21 cellular contexts compared by ENCODE assay signal in genomic region chr7:155202106-155202871, GRCh38.
DNase-seq lines count a peak whose midpoint lies in the region; TF ChIP-seq lines count a peak whose summit lies in the region.
"Had no signal": no experiment of that assay in that cellular context is flagged by ENCODE, and none has a peak within 500 bp of the region (broad histone marks: within the 10 kb centered on the region; RNA-seq: fewer than 3 reads in every experiment).

No MANE protein-coding gene starts in this region.

- TF ChIP-seq RAD21 in SK-N-SH (IDR thresholded peaks at IDR 0.05; ENCODE audit: low read length) = no peak

- no peaks in the 10 kb centered on the region for H3K36me3 ChIP-seq in hepatocyte (replicated peaks; ENCODE audit: insufficient read depth, low read depth)
- H3K36me3 ChIP-seq in SK-N-SH (replicated peaks in 1 of 2; ENCODE audit: control insufficient read depth in 1 of 2, insufficient read depth in 2 of 2, low read length in 1 of 2) = no peaks in the 10 kb centered on the region
- H3K36me3 ChIP-seq: ovary, right atrium auricular region had no signal

- H3K9ac ChIP-seq in SK-N-SH = no peak overlapping the region

- H3K4me3 ChIP-seq in hepatocyte (no peak overlapping the region), SK-N-SH (ENCODE audit: low read depth in 2 of 2, low read length in 1 of 2) (no peak overlapping the region)
- H3K4me3 ChIP-seq: ovary, right atrium auricular region, SK-N-MC had no signal

- no peak for TF ChIP-seq EP300 in SK-N-SH (IDR thresholded peaks at IDR 0.05; ENCODE audit: borderline replicate concordance in 1 of 2, low read depth in 1 of 2, low read length in 1 of 2)

- H2AFZ ChIP-seq in hepatocyte (no peak overlapping the region), SK-N-SH (ENCODE audit: low read depth) (no peak overlapping the region)

- intact Hi-C loops in activated naive CD4-positive, alpha-beta T cell treated with anti-CD3 and anti-CD28 coated beads for 36 hours (cut with micrococcal nuclease) = loop anchor here (10.0 kb wide), 1 partner anchor 443 kb away; the partner anchor contains the start of gene RBM33
- intact Hi-C loops in activated T-helper 1 cell treated with anti-CD3 and anti-CD28 coated beads, Interleukin-12 subunit alpha, Interleukin-12 subunit beta, Interleukin-2, Interleukin-4 antibody, amounts not matched to agents 30 ng/mL and 10 ng/mL and 1 ng/mL, durations not matched to agents 14 hours and 24 hours and 36 hours (cut with micrococcal nuclease) = no loop called here

- peaks cover 5% of the 10 kb centered on the region for H3K9me3 Mint-ChIP-seq in activated naive CD4-positive, alpha-beta T cell treated with anti-CD3 and anti-CD28 coated beads, Interleukin-2, amount 50 U/mL, for 24 hours
- peaks cover 2% of the 10 kb centered on the region for H3K9me3 Mint-ChIP-seq in activated naive CD4-positive, alpha-beta T cell treated with anti-CD3 and anti-CD28 coated beads for 36 hours
- H3K9me3 Mint-ChIP-seq in activated T-helper 1 cell treated with anti-CD3 and anti-CD28 coated beads, Interleukin-12 subunit alpha, Interleukin-12 subunit beta, Interleukin-2, Interleukin-4 antibody, amounts not matched to agents 30 ng/mL and 10 ng/mL and 1 ng/mL, durations not matched to agents 14 hours and 24 hours and 36 hours = peaks cover 9% of the 10 kb centered on the region
- H3K9me3 Mint-ChIP-seq in neural crest cell = peaks cover 10% of the 10 kb centered on the region

- H3K27ac ChIP-seq in hepatocyte (no peak overlapping the region), SK-N-SH (ENCODE audit: low read depth in 2 of 2, low read length in 1 of 2) (no peak overlapping the region)
- H3K27ac ChIP-seq: ovary, right atrium auricular region, RWPE1, SK-N-MC had no signal

- in situ Hi-C loops in KBM-7 (cut with MboI; ENCODE audit: low pct_unique_long_range_greater_than_20kb, low sequenced_read_pairs) = no loop called here

- peak overlapping the region; percentile 13 for H3K27ac Mint-ChIP-seq in activated naive CD4-positive, alpha-beta T cell treated with anti-CD3 and anti-CD28 coated beads, Interleukin-2, amount 50 U/mL, for 24 hours
- no peak overlapping the region for H3K27ac Mint-ChIP-seq in activated naive CD4-positive, alpha-beta T cell treated with anti-CD3 and anti-CD28 coated beads for 36 hours
- peak overlapping the region; percentile 35 for H3K27ac Mint-ChIP-seq in activated T-helper 1 cell treated with anti-CD3 and anti-CD28 coated beads, Interleukin-12 subunit alpha, Interleukin-12 subunit beta, Interleukin-2, Interleukin-4 antibody, amounts not matched to agents 30 ng/mL and 10 ng/mL and 1 ng/mL, durations not matched to agents 14 hours and 24 hours and 36 hours
- peak overlapping the region; percentile 50 for H3K27ac Mint-ChIP-seq in neural crest cell (ENCODE audit: unreplicated experiment)
- H3K27ac Mint-ChIP-seq: activated CD8-positive, alpha-beta memory T cell treated with anti-CD3 and anti-CD28 coated beads, Interleukin-2, amount 10 ng/mL, durations not matched to agents 7 days and 5 days; CD4-positive, CD25-positive, alpha-beta regulatory T cell had no signal

- no peaks in the 10 kb centered on the region for H3K79me2 ChIP-seq in hepatocyte
- no peaks in the 10 kb centered on the region for H3K79me2 ChIP-seq in SK-N-SH (ENCODE audit: insufficient read depth)

- no peaks in the 10 kb centered on the region for H3K27me3 Mint-ChIP-seq in activated naive CD4-positive, alpha-beta T cell treated with anti-CD3 and anti-CD28 coated beads, Interleukin-2, amount 50 U/mL, for 24 hours
- H3K27me3 Mint-ChIP-seq in activated naive CD4-positive, alpha-beta T cell treated with anti-CD3 and anti-CD28 coated beads for 36 hours (ENCODE audit: low read depth) = no peaks in the 10 kb centered on the region
- no peaks in the 10 kb centered on the region for H3K27me3 Mint-ChIP-seq in activated T-helper 1 cell treated with anti-CD3 and anti-CD28 coated beads, Interleukin-12 subunit alpha, Interleukin-12 subunit beta, Interleukin-2, Interleukin-4 antibody, amounts not matched to agents 30 ng/mL and 10 ng/mL and 1 ng/mL, durations not matched to agents 14 hours and 24 hours and 36 hours (ENCODE audit: insufficient read depth)
- peaks cover 3% of the 10 kb centered on the region for H3K27me3 Mint-ChIP-seq in neural crest cell (ENCODE audit: low read depth)
- H3K27me3 Mint-ChIP-seq: activated CD8-positive, alpha-beta memory T cell treated with anti-CD3 and anti-CD28 coated beads, Interleukin-2, amount 10 ng/mL, durations not matched to agents 7 days and 5 days had no signal

- CTCF ChIA-PET in activated naive CD4-positive, alpha-beta T cell treated with anti-CD3 and anti-CD28 coated beads for 36 hours (lab: Charles Lee) = no interaction called here
- CTCF ChIA-PET in SK-N-SH (lab: Yijun Ruan, JAX) = interaction anchor here (0.9 to 3.9 kb wide), 4 partner anchors 12 to 275 kb away, joined by 3 to 28 read pairs (median 6); no protein-coding TSS in a partner anchor

- peaks cover 7% of the 10 kb centered on the region for H3K36me3 Mint-ChIP-seq in activated naive CD4-positive, alpha-beta T cell treated with anti-CD3 and anti-CD28 coated beads, Interleukin-2, amount 50 U/mL, for 24 hours
- no peaks in the 10 kb centered on the region for H3K36me3 Mint-ChIP-seq in activated naive CD4-positive, alpha-beta T cell treated with anti-CD3 and anti-CD28 coated beads for 36 hours (ENCODE audit: low read depth)
- peaks cover 12% of the 10 kb centered on the region for H3K36me3 Mint-ChIP-seq in activated T-helper 1 cell treated with anti-CD3 and anti-CD28 coated beads, Interleukin-12 subunit alpha, Interleukin-12 subunit beta, Interleukin-2, Interleukin-4 antibody, amounts not matched to agents 30 ng/mL and 10 ng/mL and 1 ng/mL, durations not matched to agents 14 hours and 24 hours and 36 hours (ENCODE audit: low read depth)
- peaks cover 4% of the 10 kb centered on the region for H3K36me3 Mint-ChIP-seq in neural crest cell (ENCODE audit: low read depth)
- H3K36me3 Mint-ChIP-seq: CD4-positive, CD25-positive, alpha-beta regulatory T cell had no signal

- H3K27me3 ChIP-seq in hepatocyte = no peaks in the 10 kb centered on the region
- no peaks in the 10 kb centered on the region for H3K27me3 ChIP-seq in SK-N-SH (ENCODE audit: insufficient read depth)
- H3K27me3 ChIP-seq: ovary, right atrium auricular region had no signal

- H3K4me2 ChIP-seq in hepatocyte (no peak overlapping the region), SK-N-SH (no peak overlapping the region)

- TF ChIP-seq CTCF in neural crest cell (conservative IDR thresholded peaks at IDR 0.05) = no peak
- TF ChIP-seq CTCF in hepatocyte (IDR thresholded peaks at IDR 0.05; ENCODE audit: poor library complexity) = no peak
- no peak for TF ChIP-seq CTCF in SK-N-SH (IDR thresholded peaks at IDR 0.05)

- H3K4me3 Mint-ChIP-seq in activated naive CD4-positive, alpha-beta T cell treated with anti-CD3 and anti-CD28 coated beads, Interleukin-2, amount 50 U/mL, for 24 hours = no peak overlapping the region
- H3K4me3 Mint-ChIP-seq in activated naive CD4-positive, alpha-beta T cell treated with anti-CD3 and anti-CD28 coated beads for 36 hours = no peak overlapping the region
- H3K4me3 Mint-ChIP-seq in activated T-helper 1 cell treated with anti-CD3 and anti-CD28 coated beads, Interleukin-12 subunit alpha, Interleukin-12 subunit beta, Interleukin-2, Interleukin-4 antibody, amounts not matched to agents 30 ng/mL and 10 ng/mL and 1 ng/mL, durations not matched to agents 14 hours and 24 hours and 36 hours = no peak overlapping the region
- H3K4me3 Mint-ChIP-seq in neural crest cell = no peak overlapping the region
- H3K4me3 Mint-ChIP-seq: activated CD8-positive, alpha-beta memory T cell treated with anti-CD3 and anti-CD28 coated beads, Interleukin-2, amount 10 ng/mL, durations not matched to agents 7 days and 5 days had no signal

- H3K9me2 ChIP-seq in hepatocyte (replicated peaks; ENCODE audit: insufficient read depth) (no peaks in the 10 kb centered on the region), SK-N-SH (no peaks in the 10 kb centered on the region)

- H3K4me1 Mint-ChIP-seq in activated naive CD4-positive, alpha-beta T cell treated with anti-CD3 and anti-CD28 coated beads, Interleukin-2, amount 50 U/mL, for 24 hours = peaks cover 55% of the 10 kb centered on the region
- peaks cover 47% of the 10 kb centered on the region for H3K4me1 Mint-ChIP-seq in activated naive CD4-positive, alpha-beta T cell treated with anti-CD3 and anti-CD28 coated beads for 36 hours (ENCODE audit: low read depth)
- peaks cover 51% of the 10 kb centered on the region for H3K4me1 Mint-ChIP-seq in activated T-helper 1 cell treated with anti-CD3 and anti-CD28 coated beads, Interleukin-12 subunit alpha, Interleukin-12 subunit beta, Interleukin-2, Interleukin-4 antibody, amounts not matched to agents 30 ng/mL and 10 ng/mL and 1 ng/mL, durations not matched to agents 14 hours and 24 hours and 36 hours (ENCODE audit: low read depth)
- peaks cover 25% of the 10 kb centered on the region for H3K4me1 Mint-ChIP-seq in neural crest cell

- H3K9me3 ChIP-seq in hepatocyte (ENCODE audit: low read depth) (no peaks in the 10 kb centered on the region), SK-N-SH (no peaks in the 10 kb centered on the region)
- H3K9me3 ChIP-seq: ovary had no signal

- H4K20me1 ChIP-seq in hepatocyte (ENCODE audit: insufficient read depth, poor library complexity, severe bottlenecking) (no peaks in the 10 kb centered on the region), SK-N-SH (ENCODE audit: insufficient read depth) (no peaks in the 10 kb centered on the region)

- POLR2A ChIA-PET in SK-N-SH (lab: Yijun Ruan, JAX) = no interaction called here

- WGBS in hepatocyte (ENCODE audit: low lambda C conversion rate, missing lambda C conversion rate) = 93% methylated on average over 15 of the region's 15 CpGs
- 70% methylated on average over 7 of the region's 15 CpGs for WGBS in SK-N-SH (ENCODE audit: low lambda C conversion rate)

- DNase-seq in activated naive CD4-positive, alpha-beta T cell treated with anti-CD3 and anti-CD28 coated beads for 36 hours = no peak
- no peak for DNase-seq in activated T-helper 1 cell treated with anti-CD3 and anti-CD28 coated beads, Interleukin-12 subunit alpha, Interleukin-12 subunit beta, Interleukin-2, Interleukin-4 antibody, amounts not matched to agents 30 ng/mL and 10 ng/mL and 1 ng/mL, durations not matched to agents 14 hours and 24 hours and 36 hours (ENCODE audit: low spot score)
- DNase-seq in neural crest cell (ENCODE audit: low read depth, low spot score) = no peak
- DNase-seq in hepatocyte (ENCODE audit: low spot score) = no peak
- DNase-seq in SK-N-SH = no peak
- DNase-seq in KBM-7 = no peak
- DNase-seq: activated CD8-positive, alpha-beta memory T cell treated with anti-CD3 and anti-CD28 coated beads, Interleukin-2, amount 10 ng/mL, durations not matched to agents 7 days and 5 days; activated gamma-delta T cell treated with Interleukin-2 at 50 U/mL for 16 hours; amygdala; CD4-positive, CD25-positive, alpha-beta regulatory T cell; dermis blood vessel endothelial cell; DMS 273 treated with DMSO at 0.1 percent for 48 hours; glutamatergic neuron; NCI-H1694; NCI-H2171 treated with DMSO at 0.1 percent for 48 hours; ovary; T-helper 9 cell had no signal

- H3F3A ChIP-seq in SK-N-SH (replicated peaks; ENCODE audit: insufficient read depth) = peaks cover 4% of the 10 kb centered on the region

- no peaks in the 10 kb centered on the region for H3K4me1 ChIP-seq in hepatocyte (ENCODE audit: insufficient read depth)
- H3K4me1 ChIP-seq in SK-N-SH (ENCODE audit: control insufficient read depth in 1 of 2, insufficient read depth in 2 of 2, low read depth in 1 of 2, low read length in 1 of 2) = peaks cover 4 to 15% of the 10 kb centered on the region in 2 experiments; a peak in 1 of 4 replicates
- H3K4me1 ChIP-seq: right atrium auricular region had no signal
